8 cellular contexts compared by ENCODE assay signal in genomic region chr3:132660745-132661067, GRCh38. TPM values are rescaled to one million over a fixed set of nuclear protein-coding genes. Genes with fewer than 3 reads are reported as not detected.
A peak's percentile ranks its signal among the peaks of the same experiment; 100 is the strongest.
DNase-seq lines count a peak whose midpoint lies in the region; ATAC-seq and TF ChIP-seq lines count a peak whose summit lies in the region.

No MANE protein-coding gene starts in this region.

- WGBS in urinary bladder = under 1% methylated on average over 11 of the region's 11 CpGs

- intact Hi-C loops in colonic mucosa (cut with DNase I) = no loop called here

- 0 out of 2 replicates have a peak, but pooled peaks cover 2% of the 10 kb centered on the region for H3F3A ChIP-seq in MM.1S (ENCODE audit: insufficient read depth, low read length)

- H3K27me3 ChIP-seq in BE2C (no peaks in the 10 kb centered on the region), MM.1S (replicated peaks; ENCODE audit: insufficient read depth, low read length) (no peaks in the 10 kb centered on the region), colonic mucosa (no peaks in the 10 kb centered on the region)

- H3K4me3 ChIP-seq in BE2C (ENCODE audit: low read depth, low read length) (peak overlapping the region; percentile 97), MM.1S (ENCODE audit: low read length) (peak overlapping the region; percentile 91), colonic mucosa (peak overlapping the region; percentile 81), urinary bladder (ENCODE audit: low read depth, low read length) (peak overlapping the region; percentile 94)

- H3K36me3 ChIP-seq in BE2C (no peaks in the 10 kb centered on the region; the same call in 1 of the 2 replicates), MM.1S (replicated peaks; ENCODE audit: insufficient read depth, low read length) (no peaks in the 10 kb centered on the region), colonic mucosa (no peaks in the 10 kb centered on the region), urinary bladder (ENCODE audit: insufficient read depth) (no peaks in the 10 kb centered on the region)

- H3K4me1 ChIP-seq in BE2C (no peaks in the 10 kb centered on the region), MM.1S (ENCODE audit: low read length) (peaks cover 6% of the 10 kb centered on the region; the same call in 1 of the 2 replicates), colonic mucosa (no peaks in the 10 kb centered on the region), urinary bladder (ENCODE audit: insufficient read depth) (peaks cover 1% of the 10 kb centered on the region)

- no peaks in the 10 kb centered on the region for H4K20me1 ChIP-seq in MM.1S (ENCODE audit: insufficient read depth, low read length)

- peak overlapping the region; percentile 92 for H2AFZ ChIP-seq in MM.1S (ENCODE audit: low read length)

- peak overlapping the region; percentile 76 for H3K4me2 ChIP-seq in MM.1S (ENCODE audit: low read depth, low read length)

- peak overlapping the region; percentile 93 for H3K9ac ChIP-seq in MM.1S (ENCODE audit: low read length)
- peak overlapping the region; percentile 83 to 97 for H3K9ac ChIP-seq in colonic mucosa (ENCODE audit: low read depth in 2 of 2, low read length in 2 of 2)

- no peak for DNase-seq in BE2C
- DNase-seq in MM.1S = peak; percentile 28
- peak; percentile 23 for DNase-seq in colonic mucosa
- DNase-seq in medulla oblongata (ENCODE audit: extremely low spot score) = peak; percentile 46
- DNase-seq in T1000 (lab: John Stamatoyannopoulos, UW) = no peak

- ATAC-seq in GM19438 (IDR thresholded peaks at IDR 0.05; ENCODE audit: low read depth, unreplicated experiment) (peak; percentile 2), GM21717 (IDR thresholded peaks at IDR 0.05; ENCODE audit: unreplicated experiment) (no peak)

- H3K79me2 ChIP-seq in MM.1S (ENCODE audit: low read length) = peaks cover 62% of the 10 kb centered on the region

- H3K27ac ChIP-seq in MM.1S (ENCODE audit: low read length) (peak overlapping the region; percentile 75; the same call in 1 of the 2 replicates), colonic mucosa (peak overlapping the region; percentile 80), urinary bladder (ENCODE audit: low read depth) (peak overlapping the region; percentile 95)

- H3K9me3 ChIP-seq in BE2C (no peaks in the 10 kb centered on the region), MM.1S (replicated peaks; ENCODE audit: insufficient read depth, low read length) (no peaks in the 10 kb centered on the region), colonic mucosa (no peaks in the 10 kb centered on the region)

- TF ChIP-seq CTCF in BE2C (IDR thresholded peaks at IDR 0.05; ENCODE audit: low read depth, low read length) (no peak), MM.1S (IDR thresholded peaks at IDR 0.05; ENCODE audit: low read length) (no peak), colonic mucosa (IDR thresholded peaks at IDR 0.05) (no peak)

- H3K9me2 ChIP-seq in MM.1S (replicated peaks; ENCODE audit: insufficient read depth, low read length) = no peaks in the 10 kb centered on the region

RNA-seq across cellular contexts. Expression of gene UBA5, which starts 0.6 kb away (rescaled TPM):
- polyA plus RNA-seq in BE2C (2012; ENCODE audit: insufficient read depth, insufficient read length, low read depth) = 59.4 TPM
- total RNA-seq in colonic mucosa = 10 to 100 TPM; 32.2 to 32.5 TPM
- total RNA-seq in urinary bladder = 57.9 TPM
- 28.2 TPM for polyA plus RNA-seq in urinary bladder

RNA-seq across cellular contexts. Expression of gene ACAD11, which starts 1.1 kb away (rescaled TPM):
- polyA plus RNA-seq in BE2C (2012; ENCODE audit: insufficient read depth, insufficient read length, low read depth) = 5.9 TPM
- total RNA-seq in colonic mucosa (1 to 10 TPM; 7.2 to 8.9 TPM), urinary bladder (47.3 TPM)
- polyA plus RNA-seq in urinary bladder = 10.2 TPM

Comparison
In these comparisons a context has a peak if more than half of its experiments do, and no peak if none do; other contexts are left out.
1. DNase-seq: peak in MM.1S (single experiment), colonic mucosa (single experiment) and medulla oblongata (single experiment); none in BE2C (single experiment) and T1000 (single experiment).
2. Peak in every context shown above with its lines, with median percentiles within 50 percentile points of each other: H3K4me3 ChIP-seq and H3K27ac ChIP-seq.